ENCODE assay signal across 19 cellular contexts in genomic region chr11:15835705-15836411, GRCh38.
"Had no signal": no experiment of that assay in that cellular context is flagged by ENCODE, and none has a peak within 500 bp of the region (broad histone marks: within the 10 kb centered on the region; RNA-seq: fewer than 3 reads in every experiment).

No MANE protein-coding gene starts in this region.

- H3K36me3 ChIP-seq: lower lobe of right lung, SJCRH30, thoracic aorta had no signal

- H3K36me3 Mint-ChIP-seq: activated CD4-positive, alpha-beta memory T cell treated with anti-CD3 and anti-CD28 coated beads for 36 hours; activated CD8-positive, alpha-beta memory T cell treated with anti-CD3 and anti-CD28 coated beads, Interleukin-2, amount 10 ng/mL, durations not matched to agents 7 days and 5 days had no signal

- H3K27ac ChIP-seq: dorsolateral prefrontal cortex, lower lobe of right lung, parathyroid adenoma, SJCRH30, thoracic aorta had no signal

- ATAC-seq: activated CD8-positive, alpha-beta memory T cell treated with anti-CD3 and anti-CD28 coated beads, Interleukin-2, amount 10 ng/mL, durations not matched to agents 7 days and 5 days; lower lobe of right lung had no signal

- H3K4me1 Mint-ChIP-seq: activated CD8-positive, alpha-beta memory T cell treated with anti-CD3 and anti-CD28 coated beads, Interleukin-2, amount 10 ng/mL, durations not matched to agents 7 days and 5 days had no signal

- H3K79me2 ChIP-seq: parathyroid adenoma had no signal

- H3K4me3 ChIP-seq: dorsolateral prefrontal cortex, lower lobe of right lung, SJCRH30, thoracic aorta had no signal

- H3K4me1 ChIP-seq: lower lobe of right lung, parathyroid adenoma, SJCRH30 had no signal

- DNase-seq: activated CD4-positive, alpha-beta memory T cell treated with anti-CD3 and anti-CD28 coated beads for 36 hours; activated CD4-positive, CD25-positive, alpha-beta regulatory T cell treated with anti-CD3 and anti-CD28 coated beads, Interleukin-2, amount 50 U/mL, for 72 hours; activated CD8-positive, alpha-beta memory T cell treated with anti-CD3 and anti-CD28 coated beads, Interleukin-2, amount 10 ng/mL, durations not matched to agents 7 days and 5 days; activated effector memory CD4-positive, alpha-beta T cell treated with Interleukin-2 at 50 U/mL for 16 hours; activated naive CD4-positive, alpha-beta T cell treated with anti-CD3 and anti-CD28 coated beads, Interleukin-2, amount 50 U/mL, for 16 hours; activated T-cell treated with anti-CD3 and anti-CD28 coated beads, Interleukin-2, amount 50 U/mL, for 1 hour; dorsolateral prefrontal cortex; erythroblast; glutamatergic neuron; hypothalamus; kidney glomerular epithelial cell; lower lobe of right lung; midbrain; SJCRH30; stimulated activated CD4-positive, alpha-beta T cell treated with anti-CD3 and anti-CD28 coated beads, Interleukin-1b, Interleukin-23, amount 100 ng/mL, for 48 hours had no signal

- H3K9me3 Mint-ChIP-seq: activated CD4-positive, alpha-beta memory T cell treated with anti-CD3 and anti-CD28 coated beads for 36 hours; T-helper 2 cell treated with Interferon-gamma antibody and Interleukin-4, amounts not matched to agents 5 μg/mL and 100 μg/mL, for 36 hours had no signal

- H3K27me3 ChIP-seq: SJCRH30 had no signal

- H3K9me3 ChIP-seq: lower lobe of right lung, SJCRH30, thoracic aorta had no signal

- FAIRE-seq: urothelium cell line had no signal

- H3K27ac Mint-ChIP-seq: activated CD4-positive, alpha-beta memory T cell treated with anti-CD3 and anti-CD28 coated beads for 36 hours; activated CD8-positive, alpha-beta memory T cell treated with anti-CD3 and anti-CD28 coated beads, Interleukin-2, amount 10 ng/mL, durations not matched to agents 7 days and 5 days; T-helper 2 cell treated with Interferon-gamma antibody and Interleukin-4, amounts not matched to agents 5 μg/mL and 100 μg/mL, for 36 hours had no signal

- H3K9ac ChIP-seq: parathyroid adenoma had no signal

- H2AFZ ChIP-seq: parathyroid adenoma had no signal

- H3K4me3 Mint-ChIP-seq: activated CD4-positive, alpha-beta memory T cell treated with anti-CD3 and anti-CD28 coated beads for 36 hours; activated CD8-positive, alpha-beta memory T cell treated with anti-CD3 and anti-CD28 coated beads, Interleukin-2, amount 10 ng/mL, durations not matched to agents 7 days and 5 days; T-helper 2 cell treated with Interferon-gamma antibody and Interleukin-4, amounts not matched to agents 5 μg/mL and 100 μg/mL, for 36 hours had no signal

- H3K27me3 Mint-ChIP-seq: activated CD4-positive, alpha-beta memory T cell treated with anti-CD3 and anti-CD28 coated beads for 36 hours; activated CD8-positive, alpha-beta memory T cell treated with anti-CD3 and anti-CD28 coated beads, Interleukin-2, amount 10 ng/mL, durations not matched to agents 7 days and 5 days had no signal
